ENCODE assay signal across 8 cellular contexts in genomic region chr6:134173007-134173690, GRCh38.
DNase-seq lines count a peak whose midpoint lies in the region; ATAC-seq, FAIRE-seq and TF ChIP-seq lines count a peak whose summit lies in the region.

No MANE protein-coding gene starts in this region.

- peaks cover 31 to 72% (median 62%) of the 10 kb centered on the region in 10 experiments for H3K4me1 ChIP-seq in BLaER1 treated with 17β-estradiol and CSF1 and Interleukin-3, amounts not matched to agents 10 nM and 100 nM
- H3K4me1 ChIP-seq in PC-9 (replicated peaks; ENCODE audit: insufficient read depth), result peaks cover 21% of the 10 kb centered on the region
- peaks cover 12 to 19% (median 16%) of the 10 kb centered on the region in 3 donors for H3K4me1 ChIP-seq in pancreas

- peaks cover 19% of the 10 kb centered on the region; the same call in 1 of the 2 replicates for H3K79me2 ChIP-seq in PC-9 (ENCODE audit: low read depth)

- no TSS peak for BruUV-seq in PC-9 (replicated peaks; lab: Mats Ljungman, UMichigan)

- 7 to 11% methylated on average over 8 of the region's 8 CpGs for WGBS in pancreas, 2 donors

- intact Hi-C loops in PC-9 (cut with micrococcal nuclease; ENCODE audit: unreplicated experiment) (no loop called here), pancreas (cut with DNase I) (loop anchor here in 2 of 3 donors (5.0 to 10.0 kb wide), 4 partner anchors 202 to 469 kb away; no protein-coding TSS in a partner anchor)

- H4K20me1 ChIP-seq in BLaER1 treated with 17β-estradiol and CSF1 and Interleukin-3, amounts not matched to agents 10 nM and 100 nM, result peaks cover 38 to 65% (median 52%) of the 10 kb centered on the region in 11 experiments
- H4K20me1 ChIP-seq in PC-9 (ENCODE audit: insufficient read depth), result no peaks in the 10 kb centered on the region

- peak overlapping the region; percentile 75 to 96 (median 86) for H3K4me2 ChIP-seq in BLaER1 treated with 17β-estradiol and CSF1 and Interleukin-3, amounts not matched to agents 10 nM and 100 nM
- H3K4me2 ChIP-seq in PC-9, result peak overlapping the region; percentile 92

- no peak overlapping the region for H2AFZ ChIP-seq in PC-9

- peak overlapping the region; percentile 89 to 100 (median 93); a peak in 21 of 22 replicates for H3K9ac ChIP-seq in BLaER1 treated with 17β-estradiol and CSF1 and Interleukin-3, amounts not matched to agents 10 nM and 100 nM

- FAIRE-seq in pancreas (lab: Jason Lieb, UNC) (no peak), GM12892 (lab: Jason Lieb, UNC) (no peak)

- peak in 1 of 2 experiments; percentile 32 for DNase-seq in PC-9
- DNase-seq in epithelial cell of esophagus (ENCODE audit: low read depth), result peak; percentile 74
- DNase-seq in pancreas, result no peak
- DNase-seq in medulla oblongata (ENCODE audit: extremely low spot score), result no peak
- DNase-seq in GM12892 (ENCODE audit: insufficient read length), result no peak

- H3K9me2 ChIP-seq in PC-9 (ENCODE audit: insufficient read depth), result no peaks in the 10 kb centered on the region

- POLR2A ChIA-PET in PC-9 (lab: Charles Lee; ENCODE audit: unreplicated experiment), result no interaction called here

- H3F3A ChIP-seq in PC-9 (ENCODE audit: insufficient read depth, low read depth), result peaks cover 24% of the 10 kb centered on the region

- TF ChIP-seq CTCF in PC-9 (conservative IDR thresholded peaks at IDR 0.05), result no peak
- TF ChIP-seq CTCF in epithelial cell of esophagus (IDR thresholded peaks at IDR 0.05; ENCODE audit: insufficient read depth, low read depth, low read length, missing control alignments), result no peak
- TF ChIP-seq CTCF in pancreas (IDR thresholded peaks at IDR 0.05), result no peak

- ATAC-seq in pancreas (no peak), GM21529 (IDR thresholded peaks at IDR 0.05; ENCODE audit: unreplicated experiment) (no peak), HG03457 (IDR thresholded peaks at IDR 0.05; ENCODE audit: unreplicated experiment) (no peak)

- no peak for TF ChIP-seq POLR2A in GM12892 (IDR thresholded peaks at IDR 0.05; ENCODE audit: low read depth, low read length)

- peaks cover 0 to 14% (median 9%) of the 10 kb centered on the region in 11 experiments; a peak in 15 of 22 replicates for H3K27me3 ChIP-seq in BLaER1 treated with 17β-estradiol and CSF1 and Interleukin-3, amounts not matched to agents 10 nM and 100 nM
- H3K27me3 ChIP-seq in PC-9 (ENCODE audit: insufficient read depth, low read depth), result no peaks in the 10 kb centered on the region
- H3K27me3 ChIP-seq in pancreas, result no peaks in the 10 kb centered on the region

- H3K4me3 ChIP-seq in BLaER1 treated with 17β-estradiol and CSF1 and Interleukin-3, amounts not matched to agents 10 nM and 100 nM, result peak overlapping the region; percentile 73 to 90 (median 80)
- H3K4me3 ChIP-seq in PC-9 (peak overlapping the region; percentile 73), epithelial cell of esophagus (ENCODE audit: low read length) (peak overlapping the region; percentile 95), pancreas (peak overlapping the region; percentile 69 to 97 (median 80))

- CTCF ChIA-PET in PC-9 (lab: Charles Lee), result interaction anchor here (0.7 to 1.0 kb wide), 2 partner anchors 467 to 710 kb away, joined by 3 to 4 read pairs; no protein-coding TSS in a partner anchor

- H3K27ac ChIP-seq in BLaER1 treated with 17β-estradiol and CSF1 and Interleukin-3, amounts not matched to agents 10 nM and 100 nM, result peak overlapping the region in 6 of 11 experiments; percentile 90 to 100 (median 97); a peak in 11 of 22 replicates
- H3K27ac ChIP-seq in PC-9 (no peak overlapping the region), pancreas (peak overlapping the region in 3 of 4 donors; percentile 99)

- H3K36me3 ChIP-seq in BLaER1 treated with 17β-estradiol and CSF1 and Interleukin-3, amounts not matched to agents 10 nM and 100 nM, result peaks cover 53 to 61% (median 56%) of the 10 kb centered on the region in 11 experiments
- H3K36me3 ChIP-seq in PC-9 (ENCODE audit: low read depth), result peaks cover 34% of the 10 kb centered on the region
- H3K36me3 ChIP-seq in pancreas, result peaks cover 2 to 48% (median 35%) of the 10 kb centered on the region in 3 donors

- H3K9me3 ChIP-seq in BLaER1 treated with 17β-estradiol and CSF1 and Interleukin-3, amounts not matched to agents 10 nM and 100 nM (replicated peaks in 1 of 11), result no peaks in the 10 kb centered on the region
- H3K9me3 ChIP-seq in PC-9 (ENCODE audit: insufficient read depth, low read depth) (no peaks in the 10 kb centered on the region), pancreas (no peaks in the 10 kb centered on the region)
